8 cellular contexts compared by ENCODE assay signal in genomic region chr1:169890761-169891538, GRCh38. TPM values are rescaled to one million over a fixed set of nuclear protein-coding genes. Genes with fewer than 3 reads are reported as not detected.
DNase-seq lines count a peak whose midpoint lies in the region; ATAC-seq and TF ChIP-seq lines count a peak whose summit lies in the region.

No MANE protein-coding gene starts in this region.

- TF ChIP-seq CTCF in transverse colon (IDR thresholded peaks at IDR 0.05): no peak

- in situ Hi-C loops in transverse colon (cut with MboI; ENCODE audit: low pct_ligation_motif_present in 1 of 4, low pct_unique_long_range_greater_than_20kb in 1 of 4, low sequenced_read_pairs in 3 of 4): no loop called here
- in situ Hi-C loops in HAP-1 (cut with MboI; ENCODE audit: low sequenced_read_pairs): no loop called here

- peak overlapping the region; percentile 77 for H3K4me3 Mint-ChIP-seq in activated CD4-positive, alpha-beta T cell treated with anti-CD3 and anti-CD28 coated beads, Interleukin-2, amount 10 ng/mL, durations not matched to agents 7 days and 5 days
- H3K4me3 Mint-ChIP-seq in immature natural killer cell: peak overlapping the region; percentile 39 to 95 (median 61)

- no peaks in the 10 kb centered on the region for H3K27me3 Mint-ChIP-seq in activated CD4-positive, alpha-beta T cell treated with anti-CD3 and anti-CD28 coated beads, Interleukin-2, amount 10 ng/mL, durations not matched to agents 7 days and 5 days
- peaks cover 3 to 6% (median 5%) of the 10 kb centered on the region in 3 donors for H3K27me3 Mint-ChIP-seq in immature natural killer cell (ENCODE audit: low read depth in 3 of 3)

- DNase-seq in DMS53 treated with DMSO at 0.1 percent for 48 hours (lab: John Stamatoyannopoulos, UW; ENCODE audit: unreplicated experiment): peak; percentile 55
- peak; percentile 18 for DNase-seq in HEK293T (ENCODE audit: extremely low spot score)
- DNase-seq in activated CD4-positive, alpha-beta T cell treated with anti-CD3 and anti-CD28 coated beads, Interleukin-2, amount 10 ng/mL, durations not matched to agents 7 days and 5 days: peak; percentile 52
- peak in 2 of 3 donors; percentile 25 to 30 for DNase-seq in immature natural killer cell
- peak; percentile 24 for DNase-seq in transverse colon
- no peak for DNase-seq in HAP-1 (ENCODE audit: low spot score in 2 of 2)
- DNase-seq in NCI-H128 (lab: John Stamatoyannopoulos, UW; ENCODE audit: unreplicated experiment): no peak

- intact Hi-C loops in transverse colon (cut with DNase I; ENCODE audit: low total_unique reads): no loop called here

- TF ChIP-seq POLR2A in transverse colon (IDR thresholded peaks at IDR 0.05): no peak

- H3K27ac Mint-ChIP-seq in activated CD4-positive, alpha-beta T cell treated with anti-CD3 and anti-CD28 coated beads, Interleukin-2, amount 10 ng/mL, durations not matched to agents 7 days and 5 days: peak overlapping the region; percentile 83
- peak overlapping the region; percentile 83 to 99 (median 91) for H3K27ac Mint-ChIP-seq in immature natural killer cell

- H3K36me3 Mint-ChIP-seq in activated CD4-positive, alpha-beta T cell treated with anti-CD3 and anti-CD28 coated beads, Interleukin-2, amount 10 ng/mL, durations not matched to agents 7 days and 5 days (ENCODE audit: low read depth): peaks cover 34% of the 10 kb centered on the region
- peaks cover 7 to 16% (median 14%) of the 10 kb centered on the region in 3 donors for H3K36me3 Mint-ChIP-seq in immature natural killer cell

- WGBS in transverse colon (ENCODE audit: low coverage in 1 of 2), 2 donors: 32 to 37% methylated on average over 5 of the region's 5 CpGs

- no peak for TF ChIP-seq EP300 in transverse colon (IDR thresholded peaks at IDR 0.05; ENCODE audit: low read depth)

- H3K9me3 ChIP-seq in transverse colon (no peaks in the 10 kb centered on the region), HAP-1 (no peaks in the 10 kb centered on the region)

- CTCF ChIA-PET in HEK293T (lab: Yijun Ruan, JAX): interaction anchor here (0.7 kb wide), 1 partner anchor 33 kb away, joined by 3 read pairs; no protein-coding TSS in a partner anchor
- CTCF ChIA-PET in activated CD4-positive, alpha-beta T cell treated with anti-CD3 and anti-CD28 coated beads, Interleukin-2, amount 10 ng/mL, durations not matched to agents 7 days and 5 days (lab: Charles Lee): interaction anchor here (1.6 to 2.6 kb wide), 2 partner anchors 8 to 18 kb away, joined by 5 to 12 read pairs; no protein-coding TSS in a partner anchor

- peak overlapping the region; percentile 57 to 99 (median 99) for H3K27ac ChIP-seq in transverse colon

- peaks cover 55% of the 10 kb centered on the region for H3K4me1 Mint-ChIP-seq in activated CD4-positive, alpha-beta T cell treated with anti-CD3 and anti-CD28 coated beads, Interleukin-2, amount 10 ng/mL, durations not matched to agents 7 days and 5 days
- peaks cover 36 to 72% of the 10 kb centered on the region in 2 donors for H3K4me1 Mint-ChIP-seq in immature natural killer cell

- H3K4me1 ChIP-seq in transverse colon: peaks cover 20 to 31% (median 26%) of the 10 kb centered on the region in 4 donors
- peaks cover 11% of the 10 kb centered on the region for H3K4me1 ChIP-seq in HAP-1

- POLR2A ChIA-PET in HEK293T (lab: Yijun Ruan, JAX): no interaction called here
- POLR2A ChIA-PET in activated CD4-positive, alpha-beta T cell treated with anti-CD3 and anti-CD28 coated beads, Interleukin-2, amount 10 ng/mL, durations not matched to agents 7 days and 5 days (lab: Charles Lee): interaction anchor here (1.3 kb wide), 1 partner anchor 181 kb away, joined by 3 read pairs; no protein-coding TSS in a partner anchor

- ATAC-seq in HG03460 (IDR thresholded peaks at IDR 0.05; ENCODE audit: unreplicated experiment): no peak

- no peaks in the 10 kb centered on the region for H3K9me3 Mint-ChIP-seq in activated CD4-positive, alpha-beta T cell treated with anti-CD3 and anti-CD28 coated beads, Interleukin-2, amount 10 ng/mL, durations not matched to agents 7 days and 5 days
- no peaks in the 10 kb centered on the region for H3K9me3 Mint-ChIP-seq in immature natural killer cell

- peaks cover 0 to 15% (median 5%) of the 10 kb centered on the region in 4 donors for H3K36me3 ChIP-seq in transverse colon
- peaks cover 17% of the 10 kb centered on the region for H3K36me3 ChIP-seq in HAP-1 (replicated peaks)

- H3K4me3 ChIP-seq in transverse colon (no peak overlapping the region), HAP-1 (no peak overlapping the region)

- H3K27me3 ChIP-seq in transverse colon (no peaks in the 10 kb centered on the region), HAP-1 (ENCODE audit: low read depth) (no peaks in the 10 kb centered on the region)

TF ChIP-seq in HEK293T, 16 proteins besides CTCF, POLR2A, EP300 and RAD21:
- TF ChIP-seq LEF1 (IDR thresholded peaks at IDR 0.05; ENCODE audit: borderline replicate concordance) (no peak), SUZ12 (IDR thresholded peaks at IDR 0.05) (no peak), FOXK2 (IDR thresholded peaks at IDR 0.05) (no peak), ZNF384 (IDR thresholded peaks at IDR 0.05) (no peak), SP1 (IDR thresholded peaks at IDR 0.05) (no peak), TARDBP (IDR thresholded peaks at IDR 0.05) (no peak), L3MBTL2 (conservative IDR thresholded peaks at IDR 0.05) (no peak), ARNT (IDR thresholded peaks at IDR 0.05) (no peak), CTBP1 (IDR thresholded peaks at IDR 0.05; ENCODE audit: borderline replicate concordance) (no peak), ELF4 (IDR thresholded peaks at IDR 0.05) (no peak), HDGF (IDR thresholded peaks at IDR 0.05; ENCODE audit: borderline replicate concordance) (no peak), FOXM1 (IDR thresholded peaks at IDR 0.05; ENCODE audit: borderline replicate concordance) (no peak), BHLHE40 (IDR thresholded peaks at IDR 0.05; ENCODE audit: borderline replicate concordance) (no peak), PKNOX1 (IDR thresholded peaks at IDR 0.05) (no peak), FOXA1 (IDR thresholded peaks at IDR 0.05) (no peak), NFRKB (IDR thresholded peaks at IDR 0.05) (no peak)
TF ChIP-seq in HEK293T: peak in this region for 0.

RNA-seq across cellular contexts. Expression of gene SCYL3, which starts 2.7 kb away (rescaled TPM):
- 10 to 100 TPM; 16.8 to 17.1 TPM for total RNA-seq in activated CD4-positive, alpha-beta T cell treated with anti-CD3 and anti-CD28 coated beads, Interleukin-2, amount 10 ng/mL, durations not matched to agents 7 days and 5 days
- 10 to 100 TPM in 1 of 3 donors, 1 to 10 TPM in 2; 6.1 to 13.1 (median 6.8) TPM for polyA plus RNA-seq in immature natural killer cell
- total RNA-seq in transverse colon: 10 to 100 TPM; 12.3 to 42.3 (median 25.1) TPM

Comparison
In these comparisons a context has a peak if more than half of its experiments do, and no peak if none do; other contexts are left out.
1. DNase-seq: peak in DMS53 treated with DMSO at 0.1 percent for 48 hours (single experiment), HEK293T (single experiment), activated CD4-positive, alpha-beta T cell treated with anti-CD3 and anti-CD28 coated beads, Interleukin-2, amount 10 ng/mL, durations not matched to agents 7 days and 5 days (single experiment), immature natural killer cell (2 of 3) and transverse colon (single experiment); none in HAP-1 (0 of 2) and NCI-H128 (single experiment).